ENCODE assay signal across 29 cellular contexts in the genomic region with DNA sequence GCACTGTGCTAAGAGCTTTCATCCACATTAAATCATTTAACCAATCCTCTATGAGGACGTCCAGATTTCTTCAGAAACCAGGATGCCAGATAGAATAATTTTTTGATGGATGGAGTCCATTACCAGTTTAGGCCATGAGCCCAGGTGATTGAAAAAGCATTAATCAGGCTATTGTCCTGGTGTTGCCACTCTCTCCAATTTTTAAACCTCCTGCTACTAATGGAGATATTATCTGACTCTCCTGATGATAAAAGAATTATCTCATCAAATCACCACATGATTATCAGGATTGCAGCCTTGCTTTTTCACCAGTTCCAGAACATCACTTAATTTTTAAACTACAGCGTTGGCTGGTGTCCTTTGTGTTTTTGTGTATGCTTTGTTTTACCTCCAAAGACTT.
"Had no signal": no experiment of that assay in that cellular context is flagged by ENCODE, and none has a peak within 500 bp of the region (broad histone marks: within the 10 kb centered on the region; RNA-seq: fewer than 3 reads in every experiment).

No MANE protein-coding gene starts in this region.

- H3K4me3 ChIP-seq: ascending aorta, coronary artery, dorsolateral prefrontal cortex, esophagus muscularis mucosa, gastrocnemius medialis, heart left ventricle had no signal

- H3K4me3 Mint-ChIP-seq: activated CD4-positive, alpha-beta memory T cell treated with anti-CD3 and anti-CD28 coated beads for 36 hours; activated CD4-positive, alpha-beta T cell treated with anti-CD3 and anti-CD28 coated beads for 36 hours; activated CD4-positive, alpha-beta T cell treated with anti-CD3 and anti-CD28 coated beads, Interleukin-2, amount 10 ng/mL, durations not matched to agents 24 days and 14 days; activated CD8-positive, alpha-beta memory T cell treated with anti-CD3 and anti-CD28 coated beads, Interleukin-2, amount 10 ng/mL, durations not matched to agents 7 days and 5 days; activated CD8-positive, alpha-beta T cell treated with anti-CD3 and anti-CD28 coated beads, Interleukin-2, amount 10 ng/mL, durations not matched to agents 7 days and 5 days; activated naive CD4-positive, alpha-beta T cell treated with anti-CD3 and anti-CD28 coated beads, Interleukin-2, amount 10 ng/mL, durations not matched to agents 7 days and 5 days; activated naive CD8-positive, alpha-beta T cell treated with anti-CD3 and anti-CD28 coated beads, Interleukin-2, amount 10 ng/mL, durations not matched to agents 7 days and 5 days; activated T-helper 1 cell treated with anti-CD3 and anti-CD28 coated beads, Interleukin-12 subunit alpha, Interleukin-12 subunit beta, Interleukin-2, Interleukin-4 antibody, amounts not matched to agents 30 ng/mL and 10 ng/mL and 1 ng/mL, durations not matched to agents 14 hours and 24 hours and 36 hours; central memory CD8-positive, alpha-beta T cell; dendritic cell treated with granulocyte-macrophage colony-stimulating factor and Interleukin-4, amounts not matched to agents 40 ng/mL and 50 ng/mL, for 4 days had no signal

- H3K36me3 ChIP-seq: ascending aorta, esophagus muscularis mucosa, gastrocnemius medialis, heart left ventricle had no signal

- H3K9me3 Mint-ChIP-seq: activated CD4-positive, alpha-beta T cell treated with anti-CD3 and anti-CD28 coated beads, Interleukin-2, amount 10 ng/mL, durations not matched to agents 24 days and 14 days; activated naive CD4-positive, alpha-beta T cell treated with anti-CD3 and anti-CD28 coated beads, Interleukin-2, amount 10 ng/mL, durations not matched to agents 7 days and 5 days; activated T-helper 1 cell treated with anti-CD3 and anti-CD28 coated beads, Interleukin-12 subunit alpha, Interleukin-12 subunit beta, Interleukin-2, Interleukin-4 antibody, amounts not matched to agents 30 ng/mL and 10 ng/mL and 1 ng/mL, durations not matched to agents 14 hours and 24 hours and 36 hours; central memory CD8-positive, alpha-beta T cell; dendritic cell treated with granulocyte-macrophage colony-stimulating factor and Interleukin-4, amounts not matched to agents 40 ng/mL and 50 ng/mL, for 4 days had no signal

- H3K4me1 Mint-ChIP-seq: activated CD4-positive, alpha-beta T cell treated with anti-CD3 and anti-CD28 coated beads for 36 hours; activated CD4-positive, alpha-beta T cell treated with anti-CD3 and anti-CD28 coated beads, Interleukin-2, amount 10 ng/mL, durations not matched to agents 24 days and 14 days; activated CD8-positive, alpha-beta memory T cell treated with anti-CD3 and anti-CD28 coated beads, Interleukin-2, amount 10 ng/mL, durations not matched to agents 7 days and 5 days; activated naive CD4-positive, alpha-beta T cell treated with anti-CD3 and anti-CD28 coated beads, Interleukin-2, amount 10 ng/mL, durations not matched to agents 7 days and 5 days; activated naive CD8-positive, alpha-beta T cell treated with anti-CD3 and anti-CD28 coated beads, Interleukin-2, amount 10 ng/mL, durations not matched to agents 7 days and 5 days; central memory CD8-positive, alpha-beta T cell had no signal

- H3K9me3 ChIP-seq: ascending aorta, esophagus muscularis mucosa, gastrocnemius medialis had no signal

- H3K27me3 Mint-ChIP-seq: dendritic cell treated with granulocyte-macrophage colony-stimulating factor and Interleukin-4, amounts not matched to agents 40 ng/mL and 50 ng/mL, for 4 days had no signal

- H3K36me3 Mint-ChIP-seq: activated CD4-positive, alpha-beta memory T cell treated with anti-CD3 and anti-CD28 coated beads for 36 hours; activated CD8-positive, alpha-beta memory T cell treated with anti-CD3 and anti-CD28 coated beads, Interleukin-2, amount 10 ng/mL, durations not matched to agents 7 days and 5 days; activated naive CD4-positive, alpha-beta T cell treated with anti-CD3 and anti-CD28 coated beads, Interleukin-2, amount 10 ng/mL, durations not matched to agents 7 days and 5 days; activated naive CD4-positive, alpha-beta T cell treated with anti-CD3 and anti-CD28 coated beads, Interleukin-2, amount 50 U/mL, for 72 hours; activated naive CD8-positive, alpha-beta T cell treated with anti-CD3 and anti-CD28 coated beads, Interleukin-2, amount 10 ng/mL, durations not matched to agents 7 days and 5 days had no signal

- DNase-seq: activated CD4-positive, alpha-beta memory T cell treated with anti-CD3 and anti-CD28 coated beads for 36 hours; activated CD4-positive, alpha-beta T cell treated with anti-CD3 and anti-CD28 coated beads for 36 hours; activated CD4-positive, alpha-beta T cell treated with anti-CD3 and anti-CD28 coated beads, Interleukin-2, amount 10 ng/mL, durations not matched to agents 24 days and 14 days; activated CD4-positive, CD25-positive, alpha-beta regulatory T cell; activated CD4-positive, CD25-positive, alpha-beta regulatory T cell treated with anti-CD3 and anti-CD28 coated beads, Interleukin-2, amount 50 U/mL, for 72 hours; activated CD8-positive, alpha-beta memory T cell treated with anti-CD3 and anti-CD28 coated beads, Interleukin-2, amount 10 ng/mL, durations not matched to agents 7 days and 5 days; activated CD8-positive, alpha-beta memory T cell treated with anti-CD3 and anti-CD28 coated beads, Interleukin-2, amount 50 U/mL, for 4 hours; activated CD8-positive, alpha-beta T cell treated with anti-CD3 and anti-CD28 coated beads, Interleukin-2, amount 10 ng/mL, durations not matched to agents 7 days and 5 days; activated gamma-delta T cell; activated naive CD4-positive, alpha-beta T cell; activated naive CD4-positive, alpha-beta T cell treated with anti-CD3 and anti-CD28 coated beads, Interleukin-2, amount 10 ng/mL, durations not matched to agents 7 days and 5 days; activated naive CD8-positive, alpha-beta T cell treated with anti-CD3 and anti-CD28 coated beads, Interleukin-2, amount 10 ng/mL, durations not matched to agents 7 days and 5 days; activated T-cell treated with anti-CD3 and anti-CD28 coated beads, Interleukin-2, amount 50 U/mL, for 1 hour; activated T-cell treated with anti-CD3 and anti-CD28 coated beads, Interleukin-2, amount 50 U/mL, for 48 hours; dorsolateral prefrontal cortex; effector memory CD4-positive, alpha-beta T cell; erythroblast; foreskin keratinocyte; gastrocnemius medialis; glutamatergic neuron; heart left ventricle; hypothalamus had no signal

- H3K27me3 ChIP-seq: ascending aorta, esophagus muscularis mucosa, gastrocnemius medialis had no signal

- H3K27ac ChIP-seq: ascending aorta, coronary artery, dorsolateral prefrontal cortex, esophagus muscularis mucosa, foreskin keratinocyte, gastrocnemius medialis, heart left ventricle had no signal

- H3K4me1 ChIP-seq: ascending aorta, esophagus muscularis mucosa, foreskin keratinocyte, heart left ventricle had no signal

- ATAC-seq: activated CD4-positive, alpha-beta T cell treated with anti-CD3 and anti-CD28 coated beads for 36 hours; activated CD8-positive, alpha-beta memory T cell treated with anti-CD3 and anti-CD28 coated beads, Interleukin-2, amount 10 ng/mL, durations not matched to agents 7 days and 5 days; activated CD8-positive, alpha-beta T cell treated with anti-CD3 and anti-CD28 coated beads, Interleukin-2, amount 10 ng/mL, durations not matched to agents 7 days and 5 days; activated naive CD4-positive, alpha-beta T cell treated with anti-CD3 and anti-CD28 coated beads, Interleukin-2, amount 50 U/mL, for 72 hours; foreskin keratinocyte; gastrocnemius medialis; heart left ventricle had no signal

- H3K27ac Mint-ChIP-seq: activated CD4-positive, alpha-beta memory T cell treated with anti-CD3 and anti-CD28 coated beads for 36 hours; activated CD4-positive, alpha-beta T cell treated with anti-CD3 and anti-CD28 coated beads for 36 hours; activated CD4-positive, alpha-beta T cell treated with anti-CD3 and anti-CD28 coated beads, Interleukin-2, amount 10 ng/mL, durations not matched to agents 24 days and 14 days; activated CD8-positive, alpha-beta memory T cell treated with anti-CD3 and anti-CD28 coated beads, Interleukin-2, amount 10 ng/mL, durations not matched to agents 7 days and 5 days; activated CD8-positive, alpha-beta T cell treated with anti-CD3 and anti-CD28 coated beads, Interleukin-2, amount 10 ng/mL, durations not matched to agents 7 days and 5 days; activated naive CD4-positive, alpha-beta T cell treated with anti-CD3 and anti-CD28 coated beads, Interleukin-2, amount 10 ng/mL, durations not matched to agents 7 days and 5 days; activated naive CD4-positive, alpha-beta T cell treated with anti-CD3 and anti-CD28 coated beads, Interleukin-2, amount 50 U/mL, for 72 hours; activated naive CD8-positive, alpha-beta T cell treated with anti-CD3 and anti-CD28 coated beads, Interleukin-2, amount 10 ng/mL, durations not matched to agents 7 days and 5 days; activated T-helper 1 cell treated with anti-CD3 and anti-CD28 coated beads, Interleukin-12 subunit alpha, Interleukin-12 subunit beta, Interleukin-2, Interleukin-4 antibody, amounts not matched to agents 30 ng/mL and 10 ng/mL and 1 ng/mL, durations not matched to agents 14 hours and 24 hours and 36 hours; dendritic cell treated with granulocyte-macrophage colony-stimulating factor and Interleukin-4, amounts not matched to agents 40 ng/mL and 50 ng/mL, for 4 days had no signal
